Comparison of ENCODE assay signal across 8 cellular contexts in genomic region chr13:30113983-30114491, GRCh38.
DNase-seq lines count a peak whose midpoint lies in the region; ATAC-seq and TF ChIP-seq lines count a peak whose summit lies in the region.

No MANE protein-coding gene starts in this region.

- no peak for ATAC-seq in activated CD8-positive, alpha-beta memory T cell treated with anti-CD3 and anti-CD28 coated beads, Interleukin-2, amount 10 ng/mL, durations not matched to agents 7 days and 5 days

- TF ChIP-seq POLR2A in thyroid gland (IDR thresholded peaks at IDR 0.05) = no peak

- no peaks in the 10 kb centered on the region for H3K36me3 Mint-ChIP-seq in activated CD8-positive, alpha-beta memory T cell treated with anti-CD3 and anti-CD28 coated beads, Interleukin-2, amount 10 ng/mL, durations not matched to agents 7 days and 5 days

- peaks cover 6% of the 10 kb centered on the region for H3K27me3 Mint-ChIP-seq in activated CD8-positive, alpha-beta memory T cell treated with anti-CD3 and anti-CD28 coated beads, Interleukin-2, amount 10 ng/mL, durations not matched to agents 7 days and 5 days

- DNase-seq in activated CD8-positive, alpha-beta memory T cell treated with anti-CD3 and anti-CD28 coated beads, Interleukin-2, amount 10 ng/mL, durations not matched to agents 7 days and 5 days = no peak
- no peak for DNase-seq in activated CD8-positive, alpha-beta memory T cell treated with anti-CD3 and anti-CD28 coated beads, Interleukin-2, amount 50 U/mL, for 4 hours
- DNase-seq in adipocyte (ENCODE audit: low read depth) (no peak), thyroid gland (peak; percentile 58 to 62), GM20000 (ENCODE audit: low spot score) (no peak), NCI-H2107 treated with DMSO at 0.1 percent for 48 hours (lab: John Stamatoyannopoulos, UW; ENCODE audit: unreplicated experiment) (no peak), SIG-M5 (lab: John Stamatoyannopoulos, UW) (no peak)

- H3K36me3 ChIP-seq in adipocyte (ENCODE audit: control insufficient read depth, insufficient read depth, low read length, severe bottlenecking) (no peaks in the 10 kb centered on the region), liver (ENCODE audit: control insufficient read depth in 4 of 4, insufficient read depth in 3 of 4, low read depth in 1 of 4, low read length in 3 of 4) (no peaks in the 10 kb centered on the region), thyroid gland (no peaks in the 10 kb centered on the region)

- H3K9me3 Mint-ChIP-seq in activated CD8-positive, alpha-beta memory T cell treated with anti-CD3 and anti-CD28 coated beads, Interleukin-2, amount 10 ng/mL, durations not matched to agents 7 days and 5 days (ENCODE audit: low read depth) = no peaks in the 10 kb centered on the region

- CTCF ChIA-PET in activated CD8-positive, alpha-beta memory T cell treated with anti-CD3 and anti-CD28 coated beads, Interleukin-2, amount 10 ng/mL, durations not matched to agents 7 days and 5 days (lab: Charles Lee) = interaction anchor here (0.6 to 9.5 kb wide), 29 partner anchors 8 to 744 kb away, joined by 3 to 224 read pairs (median 8); partner anchors contain the start of genes HMGB1 and UBL3

- TF ChIP-seq CTCF in liver (IDR thresholded peaks at IDR 0.05; ENCODE audit: low read depth, low read length, missing input control) (no peak), thyroid gland (IDR thresholded peaks at IDR 0.05) (no peak), GM20000 (IDR thresholded peaks at IDR 0.05; ENCODE audit: extremely low read depth, missing control alignments) (no peak)

- H3K4me3 ChIP-seq in adipocyte (ENCODE audit: low read length) (peak overlapping the region; percentile 79), liver (ENCODE audit: low read depth in 1 of 3, low read length in 3 of 3) (peak overlapping the region in 2 of 3 donors; percentile 71 to 80), thyroid gland (replicated peaks in 1 of 3) (peak overlapping the region in 1 of 3 donors; percentile 48)

- H3K27me3 ChIP-seq in adipocyte (replicated peaks; ENCODE audit: control insufficient read depth, insufficient read depth, low read length) (no peaks in the 10 kb centered on the region), liver (ENCODE audit: control insufficient read depth in 4 of 4, insufficient read depth in 4 of 4, low read length in 3 of 4) (no peaks in the 10 kb centered on the region), thyroid gland (no peaks in the 10 kb centered on the region)

- WGBS in liver = 50% methylated on average over 14 of the region's 14 CpGs
- 37 to 46% methylated on average over 13 to 14 of the region's 14 CpGs for WGBS in thyroid gland, 2 donors

- peak overlapping the region; percentile 24 for H3K27ac Mint-ChIP-seq in activated CD8-positive, alpha-beta memory T cell treated with anti-CD3 and anti-CD28 coated beads, Interleukin-2, amount 10 ng/mL, durations not matched to agents 7 days and 5 days

- peaks cover 24% of the 10 kb centered on the region for H3K4me1 ChIP-seq in adipocyte (ENCODE audit: control insufficient read depth, insufficient read depth, low read length)
- peaks cover 3 to 28% (median 18%) of the 10 kb centered on the region in 4 donors for H3K4me1 ChIP-seq in liver (ENCODE audit: control insufficient read depth in 4 of 4, insufficient read depth in 4 of 4, low read length in 3 of 4)
- peaks cover 16 to 22% of the 10 kb centered on the region in 2 donors for H3K4me1 ChIP-seq in thyroid gland

- H3K9ac ChIP-seq in adipocyte (ENCODE audit: low read length) (peak overlapping the region; percentile 62), liver (ENCODE audit: low read depth in 1 of 2, low read length in 2 of 2) (peak overlapping the region in 1 of 2 donors; percentile 62)

- no peak for TF ChIP-seq RAD21 in liver (IDR thresholded peaks at IDR 0.05)

- H3K4me3 Mint-ChIP-seq in activated CD8-positive, alpha-beta memory T cell treated with anti-CD3 and anti-CD28 coated beads, Interleukin-2, amount 10 ng/mL, durations not matched to agents 7 days and 5 days = peak overlapping the region; percentile 71

- peak overlapping the region; percentile 88 to 92 for H3K27ac ChIP-seq in liver (ENCODE audit: low read depth in 1 of 2, low read length in 2 of 2)
- peak overlapping the region; percentile 43 to 84 (median 79) for H3K27ac ChIP-seq in thyroid gland

- peaks cover 26% of the 10 kb centered on the region for H3K4me1 Mint-ChIP-seq in activated CD8-positive, alpha-beta memory T cell treated with anti-CD3 and anti-CD28 coated beads, Interleukin-2, amount 10 ng/mL, durations not matched to agents 7 days and 5 days

- intact Hi-C loops in thyroid gland (cut with DNase I) = loop anchor here (5.0 to 10.0 kb wide), 4 partner anchors 259 to 602 kb away; partner anchors contain the start of gene UBL3

- H3K9me3 ChIP-seq in adipocyte (ENCODE audit: control insufficient read depth, low read length) (no peaks in the 10 kb centered on the region), liver (ENCODE audit: control insufficient read depth in 4 of 4, low read length in 3 of 4) (no peaks in the 10 kb centered on the region), thyroid gland (no peaks in the 10 kb centered on the region)

TF ChIP-seq in liver, 16 proteins besides CTCF, POLR2A, EP300 and RAD21:
- TF ChIP-seq, protein P1, sequence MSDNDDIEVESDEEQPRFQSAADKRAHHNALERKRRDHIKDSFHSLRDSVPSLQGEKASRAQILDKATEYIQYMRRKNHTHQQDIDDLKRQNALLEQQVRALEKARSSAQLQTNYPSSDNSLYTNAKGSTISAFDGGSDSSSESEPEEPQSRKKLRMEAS (IDR thresholded peaks at IDR 0.05) = no peak
- TF ChIP-seq SP1 (IDR thresholded peaks at IDR 0.05) (no peak), FOXA1 (IDR thresholded peaks at IDR 0.05) (no peak), NR2F2 (IDR thresholded peaks at IDR 0.05) (no peak), TAF1 (conservative IDR thresholded peaks at IDR 0.05) (no peak), REST (IDR thresholded peaks at IDR 0.05) (no peak), RXRA (IDR thresholded peaks at IDR 0.05) (no peak), ATF3 (IDR thresholded peaks at IDR 0.05) (no peak), JUND (IDR thresholded peaks at IDR 0.05) (no peak), YY1 (IDR thresholded peaks at IDR 0.05) (no peak), GABPA (IDR thresholded peaks at IDR 0.05 in 1 of 2, conservative IDR thresholded peaks at IDR 0.05 in 1 of 2) (no peak), HNF4G (IDR thresholded peaks at IDR 0.05) (no peak), EGR1 (IDR thresholded peaks at IDR 0.05; ENCODE audit: low read depth in 2 of 2) (no peak), HNF4A (conservative IDR thresholded peaks at IDR 0.05) (no peak), FOXA2 (IDR thresholded peaks at IDR 0.05) (no peak)
- TF ChIP-seq, protein P2, sequence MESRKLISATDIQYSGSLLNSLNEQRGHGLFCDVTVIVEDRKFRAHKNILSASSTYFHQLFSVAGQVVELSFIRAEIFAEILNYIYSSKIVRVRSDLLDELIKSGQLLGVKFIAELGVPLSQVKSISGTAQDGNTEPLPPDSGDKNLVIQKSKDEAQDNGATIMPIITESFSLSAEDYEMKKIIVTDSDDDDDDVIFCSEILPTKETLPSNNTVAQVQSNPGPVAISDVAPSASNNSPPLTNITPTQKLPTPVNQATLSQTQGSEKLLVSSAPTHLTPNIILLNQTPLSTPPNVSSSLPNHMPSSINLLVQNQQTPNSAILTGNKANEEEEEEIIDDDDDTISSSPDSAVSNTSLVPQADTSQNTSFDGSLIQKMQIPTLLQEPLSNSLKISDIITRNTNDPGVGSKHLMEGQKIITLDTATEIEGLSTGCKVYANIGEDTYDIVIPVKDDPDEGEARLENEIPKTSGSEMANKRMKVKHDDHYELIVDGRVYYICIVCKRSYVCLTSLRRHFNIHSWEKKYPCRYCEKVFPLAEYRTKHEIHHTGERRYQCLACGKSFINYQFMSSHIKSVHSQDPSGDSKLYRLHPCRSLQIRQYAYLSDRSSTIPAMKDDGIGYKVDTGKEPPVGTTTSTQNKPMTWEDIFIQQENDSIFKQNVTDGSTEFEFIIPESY (IDR thresholded peaks at IDR 0.05) = no peak

Comparison
In these comparisons a context has a peak if more than half of its experiments do, and no peak if none do; other contexts are left out.
1. DNase-seq: peak in thyroid gland (2 of 2); none in activated CD8-positive, alpha-beta memory T cell treated with anti-CD3 and anti-CD28 coated beads, Interleukin-2, amount 10 ng/mL, durations not matched to agents 7 days and 5 days (single experiment), activated CD8-positive, alpha-beta memory T cell treated with anti-CD3 and anti-CD28 coated beads, Interleukin-2, amount 50 U/mL, for 4 hours (single experiment), adipocyte (single experiment), GM20000 (single experiment), NCI-H2107 treated with DMSO at 0.1 percent for 48 hours (single experiment) and SIG-M5 (single experiment).